33 cellular contexts compared by ENCODE assay signal in genomic region chrX:9240956-9241355, GRCh38.
"Had no signal": no experiment of that assay in that cellular context is flagged by ENCODE, and none has a peak within 500 bp of the region (broad histone marks: within the 10 kb centered on the region; RNA-seq: fewer than 3 reads in every experiment).

No MANE protein-coding gene starts in this region.

- H3K4me3 Mint-ChIP-seq: activated B cell treated with CpG ODN at 0.5 μM for 24 hours; activated CD4-positive, alpha-beta memory T cell treated with anti-CD3 and anti-CD28 coated beads for 36 hours; activated CD4-positive, alpha-beta T cell treated with anti-CD3 and anti-CD28 coated beads, Interleukin-2, amount 10 ng/mL, durations not matched to agents 24 days and 14 days; activated CD8-positive, alpha-beta memory T cell treated with anti-CD3 and anti-CD28 coated beads, Interleukin-2, amount 10 ng/mL, durations not matched to agents 7 days and 5 days; activated CD8-positive, alpha-beta T cell treated with anti-CD3 and anti-CD28 coated beads, Interleukin-2, amount 10 ng/mL, durations not matched to agents 7 days and 5 days; activated naive CD4-positive, alpha-beta T cell treated with anti-CD3 and anti-CD28 coated beads, Interleukin-2, amount 10 ng/mL, durations not matched to agents 7 days and 5 days; activated naive CD4-positive, alpha-beta T cell treated with anti-CD3 and anti-CD28 coated beads, Interleukin-2, amount 50 U/mL, for 24 hours; activated naive CD8-positive, alpha-beta T cell; activated naive CD8-positive, alpha-beta T cell treated with anti-CD3 and anti-CD28 coated beads, Interleukin-2, amount 10 ng/mL, durations not matched to agents 7 days and 5 days; activated naive CD8-positive, alpha-beta T cell treated with anti-CD3 and anti-CD28 coated beads, Interleukin-2, amount 50 U/mL, for 24 hours; activated T-cell treated with anti-CD3 and anti-CD28 coated beads, Interleukin-2, amount 50 U/mL, for 24 hours; T-helper 1 cell treated with Interleukin-12 subunit alpha and Interleukin-12 subunit beta and Interleukin-4 antibody, amounts not matched to agents 30 μg/mL and 1 μg/mL, for 36 hours; T-helper 2 cell treated with Interferon-gamma antibody and Interleukin-4, amounts not matched to agents 5 μg/mL and 100 μg/mL, for 36 hours had no signal

- ATAC-seq: activated CD8-positive, alpha-beta memory T cell treated with anti-CD3 and anti-CD28 coated beads, Interleukin-2, amount 10 ng/mL, durations not matched to agents 7 days and 5 days; activated CD8-positive, alpha-beta T cell treated with anti-CD3 and anti-CD28 coated beads, Interleukin-2, amount 10 ng/mL, durations not matched to agents 7 days and 5 days; activated naive CD8-positive, alpha-beta T cell treated with anti-CD3 and anti-CD28 coated beads, Interleukin-2, amount 50 U/mL, for 24 hours; body of pancreas had no signal

- H3K27ac Mint-ChIP-seq: activated B cell treated with CpG ODN at 0.5 μM for 24 hours; activated CD4-positive, alpha-beta memory T cell treated with anti-CD3 and anti-CD28 coated beads for 36 hours; activated CD4-positive, alpha-beta T cell treated with anti-CD3 and anti-CD28 coated beads, Interleukin-2, amount 10 ng/mL, durations not matched to agents 24 days and 14 days; activated CD8-positive, alpha-beta memory T cell treated with anti-CD3 and anti-CD28 coated beads, Interleukin-2, amount 10 ng/mL, durations not matched to agents 7 days and 5 days; activated CD8-positive, alpha-beta T cell treated with anti-CD3 and anti-CD28 coated beads, Interleukin-2, amount 10 ng/mL, durations not matched to agents 7 days and 5 days; activated naive CD4-positive, alpha-beta T cell treated with anti-CD3 and anti-CD28 coated beads, Interleukin-2, amount 10 ng/mL, durations not matched to agents 7 days and 5 days; activated naive CD4-positive, alpha-beta T cell treated with anti-CD3 and anti-CD28 coated beads, Interleukin-2, amount 50 U/mL, for 24 hours; activated naive CD8-positive, alpha-beta T cell; activated naive CD8-positive, alpha-beta T cell treated with anti-CD3 and anti-CD28 coated beads, Interleukin-2, amount 10 ng/mL, durations not matched to agents 7 days and 5 days; activated naive CD8-positive, alpha-beta T cell treated with anti-CD3 and anti-CD28 coated beads, Interleukin-2, amount 50 U/mL, for 24 hours; activated T-cell treated with anti-CD3 and anti-CD28 coated beads, Interleukin-2, amount 50 U/mL, for 24 hours; activated T-helper 2 cell treated with anti-CD3 and anti-CD28 coated beads, Interferon-gamma antibody, Interleukin-2, Interleukin-4, amounts not matched to agents 10 μg/mL and 5 μg/mL and 100 μg/mL, durations not matched to agents 14 hours and 24 hours and 36 hours; T-helper 1 cell treated with Interleukin-12 subunit alpha and Interleukin-12 subunit beta and Interleukin-4 antibody, amounts not matched to agents 30 μg/mL and 1 μg/mL, for 36 hours; T-helper 2 cell treated with Interferon-gamma antibody and Interleukin-4, amounts not matched to agents 5 μg/mL and 100 μg/mL, for 36 hours had no signal

- H3K27ac ChIP-seq: body of pancreas, brain microvascular endothelial cell, breast epithelium, VCaP had no signal

- H3K36me3 ChIP-seq: brain microvascular endothelial cell, breast epithelium had no signal

- H3K36me3 Mint-ChIP-seq: activated CD4-positive, alpha-beta memory T cell treated with anti-CD3 and anti-CD28 coated beads for 36 hours; activated CD8-positive, alpha-beta memory T cell treated with anti-CD3 and anti-CD28 coated beads, Interleukin-2, amount 10 ng/mL, durations not matched to agents 7 days and 5 days; activated naive CD4-positive, alpha-beta T cell treated with anti-CD3 and anti-CD28 coated beads, Interleukin-2, amount 10 ng/mL, durations not matched to agents 7 days and 5 days; activated naive CD4-positive, alpha-beta T cell treated with anti-CD3 and anti-CD28 coated beads, Interleukin-2, amount 50 U/mL, for 24 hours; activated naive CD8-positive, alpha-beta T cell; activated naive CD8-positive, alpha-beta T cell treated with anti-CD3 and anti-CD28 coated beads, Interleukin-2, amount 10 ng/mL, durations not matched to agents 7 days and 5 days had no signal

- H3K4me1 ChIP-seq: body of pancreas, breast epithelium had no signal

- H3K27me3 ChIP-seq: body of pancreas, brain microvascular endothelial cell had no signal

- H3K27me3 Mint-ChIP-seq: activated B cell treated with CpG ODN at 0.5 μM for 24 hours; activated CD4-positive, alpha-beta memory T cell treated with anti-CD3 and anti-CD28 coated beads for 36 hours; activated CD4-positive, alpha-beta T cell treated with anti-CD3 and anti-CD28 coated beads, Interleukin-2, amount 10 ng/mL, durations not matched to agents 24 days and 14 days; activated CD8-positive, alpha-beta memory T cell treated with anti-CD3 and anti-CD28 coated beads, Interleukin-2, amount 10 ng/mL, durations not matched to agents 7 days and 5 days; activated naive CD4-positive, alpha-beta T cell treated with anti-CD3 and anti-CD28 coated beads, Interleukin-2, amount 50 U/mL, for 24 hours; activated naive CD8-positive, alpha-beta T cell; activated naive CD8-positive, alpha-beta T cell treated with anti-CD3 and anti-CD28 coated beads, Interleukin-2, amount 10 ng/mL, durations not matched to agents 7 days and 5 days; activated naive CD8-positive, alpha-beta T cell treated with anti-CD3 and anti-CD28 coated beads, Interleukin-2, amount 50 U/mL, for 24 hours had no signal

- H3K9me3 Mint-ChIP-seq: activated B cell treated with CpG ODN at 0.5 μM for 24 hours; activated CD4-positive, alpha-beta memory T cell treated with anti-CD3 and anti-CD28 coated beads for 36 hours; activated CD4-positive, alpha-beta T cell treated with anti-CD3 and anti-CD28 coated beads, Interleukin-2, amount 10 ng/mL, durations not matched to agents 24 days and 14 days; activated naive CD4-positive, alpha-beta T cell treated with anti-CD3 and anti-CD28 coated beads, Interleukin-2, amount 10 ng/mL, durations not matched to agents 7 days and 5 days; activated naive CD4-positive, alpha-beta T cell treated with anti-CD3 and anti-CD28 coated beads, Interleukin-2, amount 50 U/mL, for 24 hours; activated naive CD8-positive, alpha-beta T cell treated with anti-CD3 and anti-CD28 coated beads, Interleukin-2, amount 10 ng/mL, durations not matched to agents 7 days and 5 days; activated naive CD8-positive, alpha-beta T cell treated with anti-CD3 and anti-CD28 coated beads, Interleukin-2, amount 50 U/mL, for 24 hours; activated T-cell treated with anti-CD3 and anti-CD28 coated beads, Interleukin-2, amount 50 U/mL, for 24 hours; activated T-helper 2 cell treated with anti-CD3 and anti-CD28 coated beads, Interferon-gamma antibody, Interleukin-2, Interleukin-4, amounts not matched to agents 10 μg/mL and 5 μg/mL and 100 μg/mL, durations not matched to agents 14 hours and 24 hours and 36 hours; T-helper 1 cell treated with Interleukin-12 subunit alpha and Interleukin-12 subunit beta and Interleukin-4 antibody, amounts not matched to agents 30 μg/mL and 1 μg/mL, for 36 hours; T-helper 2 cell treated with Interferon-gamma antibody and Interleukin-4, amounts not matched to agents 5 μg/mL and 100 μg/mL, for 36 hours had no signal

- H3K4me3 ChIP-seq: body of pancreas, breast epithelium had no signal

- H3K4me1 Mint-ChIP-seq: activated B cell treated with CpG ODN at 0.5 μM for 24 hours; activated CD4-positive, alpha-beta T cell treated with anti-CD3 and anti-CD28 coated beads, Interleukin-2, amount 10 ng/mL, durations not matched to agents 24 days and 14 days; activated CD8-positive, alpha-beta memory T cell treated with anti-CD3 and anti-CD28 coated beads, Interleukin-2, amount 10 ng/mL, durations not matched to agents 7 days and 5 days; activated naive CD4-positive, alpha-beta T cell treated with anti-CD3 and anti-CD28 coated beads, Interleukin-2, amount 10 ng/mL, durations not matched to agents 7 days and 5 days; activated naive CD4-positive, alpha-beta T cell treated with anti-CD3 and anti-CD28 coated beads, Interleukin-2, amount 50 U/mL, for 24 hours; activated naive CD8-positive, alpha-beta T cell treated with anti-CD3 and anti-CD28 coated beads, Interleukin-2, amount 10 ng/mL, durations not matched to agents 7 days and 5 days; activated naive CD8-positive, alpha-beta T cell treated with anti-CD3 and anti-CD28 coated beads, Interleukin-2, amount 50 U/mL, for 24 hours had no signal

- DNase-seq: activated B cell treated with CpG ODN at 0.5 μM for 24 hours; activated CD4-positive, alpha-beta memory T cell treated with anti-CD3 and anti-CD28 coated beads for 36 hours; activated CD4-positive, alpha-beta T cell treated with anti-CD3 and anti-CD28 coated beads for 4 hours; activated CD4-positive, alpha-beta T cell treated with anti-CD3 and anti-CD28 coated beads, Interleukin-2, amount 10 ng/mL, durations not matched to agents 24 days and 14 days; activated CD4-positive, alpha-beta T cell treated with anti-CD3 and anti-CD28 coated beads, Interleukin-2, amount 50 U/mL, for 1 hour; activated CD4-positive, alpha-beta T cell treated with anti-CD3 and anti-CD28 coated beads, Interleukin-2, amount 50 U/mL, for 4 hours; activated CD4-positive, CD25-positive, alpha-beta regulatory T cell treated with anti-CD3 and anti-CD28 coated beads, Interleukin-2, amount 50 U/mL, for 72 hours; activated CD8-positive, alpha-beta memory T cell treated with anti-CD3 and anti-CD28 coated beads for 24 hours; activated CD8-positive, alpha-beta memory T cell treated with anti-CD3 and anti-CD28 coated beads, Interleukin-2, amount 10 ng/mL, durations not matched to agents 7 days and 5 days; activated CD8-positive, alpha-beta memory T cell treated with anti-CD3 and anti-CD28 coated beads, Interleukin-2, amount 50 U/mL, for 48 hours; activated CD8-positive, alpha-beta T cell treated with anti-CD3 and anti-CD28 coated beads, Interleukin-2, amount 10 ng/mL, durations not matched to agents 7 days and 5 days; activated effector memory CD4-positive, alpha-beta T cell treated with Interleukin-2 at 50 U/mL for 16 hours; activated gamma-delta T cell; activated naive CD4-positive, alpha-beta T cell treated with anti-CD3 and anti-CD28 coated beads, Interleukin-2, amount 10 ng/mL, durations not matched to agents 7 days and 5 days; activated naive CD4-positive, alpha-beta T cell treated with Interleukin-2 at 50 U/mL for 16 hours; activated naive CD8-positive, alpha-beta T cell treated with anti-CD3 and anti-CD28 coated beads, Interleukin-2, amount 10 ng/mL, durations not matched to agents 7 days and 5 days; activated naive CD8-positive, alpha-beta T cell treated with anti-CD3 and anti-CD28 coated beads, Interleukin-2, amount 50 U/mL, for 24 hours; activated T-cell treated with anti-CD3 and anti-CD28 coated beads, Interleukin-2, amount 50 U/mL, for 24 hours; activated T-cell treated with anti-CD3 and anti-CD28 coated beads, Interleukin-2, amount 50 U/mL, for 48 hours; aorta; body of pancreas; brain microvascular endothelial cell; central memory CD4-positive, alpha-beta T cell; T-helper 1 cell; T-helper 2 cell; T-helper 9 cell had no signal
